ENCODE assay signal across 9 cellular contexts in the genomic region with DNA sequence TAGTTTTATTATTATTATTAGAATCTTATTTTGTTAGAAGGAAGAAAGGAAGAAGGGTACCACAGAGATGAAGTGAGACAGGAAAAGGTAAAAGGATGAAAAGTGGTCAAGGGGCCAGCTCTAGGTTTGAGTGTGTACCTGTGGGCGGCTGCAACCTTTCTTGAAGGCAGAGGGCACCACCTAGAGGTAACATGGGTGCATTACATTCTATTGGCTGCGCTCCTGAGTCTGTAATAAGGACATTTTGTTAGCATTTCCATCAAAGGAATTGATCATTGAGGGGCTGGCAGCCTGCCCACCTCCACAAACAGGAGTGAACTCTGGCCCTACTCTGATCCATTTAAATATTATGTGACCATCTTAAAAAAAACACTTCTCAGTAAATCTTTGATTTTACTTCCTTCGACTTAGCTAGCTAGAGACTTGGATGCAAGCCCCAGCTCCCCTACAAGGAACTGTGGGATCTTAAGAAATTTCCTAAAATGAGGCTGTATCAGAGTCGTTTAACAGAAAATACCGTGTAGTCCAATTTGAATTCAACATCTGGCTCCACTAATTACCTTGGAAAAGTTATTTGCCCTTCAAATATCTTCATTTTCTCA.
A peak's percentile ranks its signal among the peaks of the same experiment; 100 is the strongest.
DNase-seq lines count a peak whose midpoint lies in the region; ATAC-seq, FAIRE-seq and TF ChIP-seq lines count a peak whose summit lies in the region.
"Had no signal": no experiment of that assay in that cellular context is flagged by ENCODE, and none has a peak within 500 bp of the region (broad histone marks: within the 10 kb centered on the region; RNA-seq: fewer than 3 reads in every experiment).

No MANE protein-coding gene starts in this region.

- TF ChIP-seq POLR2A in GM12878 (IDR thresholded peaks at IDR 0.05; ENCODE audit: low read depth, low read length) = no peak

- H3K27me3 Mint-ChIP-seq in stimulated activated naive CD8-positive, alpha-beta T cell treated with anti-CD3 and anti-CD28 coated beads, Interleukin-15, amount 100 ng/mL, for 72 hours = no peaks in the 10 kb centered on the region

- no peaks in the 10 kb centered on the region for H3K9me3 ChIP-seq in GM12878 (replicated peaks; ENCODE audit: control insufficient read depth, insufficient read depth, low read length)
- H3K9me3 ChIP-seq: BLaER1 treated with 17β-estradiol and CSF1 and Interleukin-3, amounts not matched to agents 10 nM and 100 nM had no signal

- H3K79me2 ChIP-seq in GM12878 (ENCODE audit: control insufficient read depth, insufficient read depth, low read length) = no peaks in the 10 kb centered on the region

- no peak for TF ChIP-seq EP300 in GM12878 (IDR thresholded peaks at IDR 0.05; ENCODE audit: borderline replicate concordance in 1 of 2, control insufficient read depth in 1 of 2, low read depth in 2 of 2, low read length in 2 of 2)

- SMC1A ChIA-PET in GM12878 (lab: Charles Lee; ENCODE audit: uncharacterized antibody, unreplicated experiment) = interaction anchor here (0.7 to 2.3 kb wide), 10 partner anchors 9 to 1188 kb away, joined by 3 to 7 read pairs (median 4); no protein-coding TSS in a partner anchor

- no peaks in the 10 kb centered on the region for H4K20me1 ChIP-seq in GM12878 (ENCODE audit: control insufficient read depth, insufficient read depth)
- H4K20me1 ChIP-seq: BLaER1 treated with 17β-estradiol and CSF1 and Interleukin-3, amounts not matched to agents 10 nM and 100 nM had no signal

- H3K4me1 Mint-ChIP-seq in stimulated activated naive CD8-positive, alpha-beta T cell treated with anti-CD3 and anti-CD28 coated beads, Interleukin-15, amount 100 ng/mL, for 72 hours = no peaks in the 10 kb centered on the region

- FAIRE-seq in GM12878 (lab: Jason Lieb, UNC) = peak; percentile 78
- peak; percentile 80 for FAIRE-seq in islet of Langerhans (lab: Jason Lieb, UNC)

- ATAC-seq in GM19397 (IDR thresholded peaks at IDR 0.05; ENCODE audit: unreplicated experiment) (peak; percentile 97), HG03280 (IDR thresholded peaks at IDR 0.05; ENCODE audit: unreplicated experiment) (peak; percentile 91), GM12878 (peak; percentile 97)
- peak; percentile 71 for ATAC-seq in stimulated activated naive CD8-positive, alpha-beta T cell treated with anti-CD3 and anti-CD28 coated beads, Interleukin-15, amount 100 ng/mL, for 72 hours

- H3K4me3 ChIP-seq in GM12878 = no peak overlapping the region
- H3K4me3 ChIP-seq: BLaER1 treated with 17β-estradiol and CSF1 and Interleukin-3, amounts not matched to agents 10 nM and 100 nM had no signal

- H3K9ac ChIP-seq in GM12878 (ENCODE audit: control insufficient read depth, insufficient read depth, low read length) = no peak overlapping the region
- H3K9ac ChIP-seq: BLaER1 treated with 17β-estradiol and CSF1 and Interleukin-3, amounts not matched to agents 10 nM and 100 nM had no signal

- BruUV-seq in GM12878 (replicated peaks; lab: Mats Ljungman, UMichigan) = no TSS peak

- POLR2A ChIA-PET in GM12878 (lab: Charles Lee) = no interaction called here

- no peak overlapping the region for H3K27ac ChIP-seq in GM12878 (ENCODE audit: control insufficient read depth, insufficient read depth)
- H3K27ac ChIP-seq: BLaER1 treated with 17β-estradiol and CSF1 and Interleukin-3, amounts not matched to agents 10 nM and 100 nM had no signal

- H3K4me2 ChIP-seq in GM12878 (ENCODE audit: control insufficient read depth, insufficient read depth) = no peak overlapping the region
- H3K4me2 ChIP-seq: BLaER1 treated with 17β-estradiol and CSF1 and Interleukin-3, amounts not matched to agents 10 nM and 100 nM had no signal

- in situ Hi-C loops in GM12878 (cut with MboI) = loop anchor here (5.0 kb wide), 1 partner anchor 315 kb away; no protein-coding TSS in a partner anchor

- H3K9me3 Mint-ChIP-seq in stimulated activated naive CD8-positive, alpha-beta T cell treated with anti-CD3 and anti-CD28 coated beads, Interleukin-15, amount 100 ng/mL, for 72 hours = peaks cover 0 to 4% of the 10 kb centered on the region in 2 donors

- CTCF ChIA-PET in GM12878 (lab: Yijun Ruan, JAX) = interaction anchor here (0.6 to 6.4 kb wide), 18 partner anchors 11 to 1188 kb away, joined by 3 to 109 read pairs (median 4); no protein-coding TSS in a partner anchor

- H3K27ac Mint-ChIP-seq in stimulated activated naive CD8-positive, alpha-beta T cell treated with anti-CD3 and anti-CD28 coated beads, Interleukin-15, amount 100 ng/mL, for 72 hours = no peak overlapping the region

- no peak overlapping the region for H3K4me3 Mint-ChIP-seq in stimulated activated naive CD8-positive, alpha-beta T cell treated with anti-CD3 and anti-CD28 coated beads, Interleukin-15, amount 100 ng/mL, for 72 hours

- no peaks in the 10 kb centered on the region for H3K36me3 ChIP-seq in GM12878 (ENCODE audit: control insufficient read depth in 2 of 2, insufficient read depth in 2 of 2, low read length in 1 of 2)
- H3K36me3 ChIP-seq: BLaER1 treated with 17β-estradiol and CSF1 and Interleukin-3, amounts not matched to agents 10 nM and 100 nM had no signal

- RAD21 ChIA-PET in GM12878 (lab: Charles Lee; ENCODE audit: unreplicated experiment) = interaction anchor here (1.0 to 2.1 kb wide), 4 partner anchors 29 to 495 kb away, joined by 3 to 5 read pairs (median 4); no protein-coding TSS in a partner anchor

- 20% methylated on average over 5 of the region's 5 CpGs for WGBS in GM12878 (ENCODE audit: insufficient coverage, insufficient replicate concordance, low lambda C conversion rate, missing lambda C conversion rate)

- TF ChIP-seq CTCF in GM12878 (IDR thresholded peaks at IDR 0.05 in 2 of 3, conservative IDR thresholded peaks at IDR 0.05 in 1 of 3; ENCODE audit: control insufficient read depth in 2 of 3, extremely low read depth in 1 of 3, insufficient read depth in 1 of 3, low read depth in 3 of 3, low read length in 3 of 3) = peak; percentile 73 to 79 (median 78)

- intact Hi-C loops in GM12878 (cut with micrococcal nuclease; ENCODE audit: unreplicated experiment) = loop anchor here (1.0 to 10.0 kb wide), 3 partner anchors 77 to 408 kb away; no protein-coding TSS in a partner anchor

- no peak overlapping the region for H2AFZ ChIP-seq in GM12878 (ENCODE audit: control insufficient read depth, low read depth, low read length)

- peak; percentile 86 for TF ChIP-seq RAD21 in GM12878 (IDR thresholded peaks at IDR 0.05; ENCODE audit: insufficient read depth, low read depth, low read length)

- DNase-seq in NCI-H1436 (lab: John Stamatoyannopoulos, UW) (peak; percentile 39), NCI-H1436 treated with DMSO at 0.1 percent for 48 hours (lab: John Stamatoyannopoulos, UW) (no peak), NCI-H69 (lab: John Stamatoyannopoulos, UW) (peak; percentile 67), GM12878 (ENCODE audit: low read depth, low spot score) (no peak)
- DNase-seq in stimulated activated naive CD8-positive, alpha-beta T cell treated with anti-CD3 and anti-CD28 coated beads, Interleukin-15, amount 100 ng/mL, for 72 hours = peak; percentile 33 to 42

- no peaks in the 10 kb centered on the region for H3K27me3 ChIP-seq in GM12878 (replicated peaks in 1 of 2; ENCODE audit: control insufficient read depth in 2 of 2, insufficient read depth in 2 of 2, low read length in 1 of 2)
- H3K27me3 ChIP-seq: BLaER1 treated with 17β-estradiol and CSF1 and Interleukin-3, amounts not matched to agents 10 nM and 100 nM had no signal

- no peaks in the 10 kb centered on the region for H3K4me1 ChIP-seq in GM12878 (ENCODE audit: control insufficient read depth, insufficient read depth, low read length)
- H3K4me1 ChIP-seq: BLaER1 treated with 17β-estradiol and CSF1 and Interleukin-3, amounts not matched to agents 10 nM and 100 nM had no signal

TF ChIP-seq in GM12878, 131 proteins besides CTCF, POLR2A, EP300 and RAD21:
- TF ChIP-seq ATF3 (IDR thresholded peaks at IDR 0.05; ENCODE audit: borderline replicate concordance, extremely low read depth, low read depth, low read length) = no peak
- peak; percentile 51 for TF ChIP-seq RUNX3 (IDR thresholded peaks at IDR 0.05; ENCODE audit: low read length)
- peak; percentile 62 for TF ChIP-seq SMC3 (IDR thresholded peaks at IDR 0.05; ENCODE audit: borderline replicate concordance, low read length)
- peak in 1 of 2 experiments; percentile 71; a peak in 2 of 3 replicates for TF ChIP-seq EGR1 (IDR thresholded peaks at IDR 0.05; ENCODE audit: borderline replicate concordance in 1 of 2, low read depth in 2 of 2, low read length in 2 of 2)
- TF ChIP-seq IRF4 (IDR thresholded peaks at IDR 0.05; ENCODE audit: low read depth, low read length) = peak; percentile 68
- TF ChIP-seq JUNB (IDR thresholded peaks at IDR 0.05) = peak; percentile 39; the same call in 1 of the 2 replicates
TF ChIP-seq in GM12878: peak in this region for 5.

Comparison
In these comparisons a context has a peak if more than half of its experiments do, and no peak if none do; other contexts are left out.
1. DNase-seq: peak in NCI-H1436 (single experiment), NCI-H69 (single experiment) and stimulated activated naive CD8-positive, alpha-beta T cell treated with anti-CD3 and anti-CD28 coated beads, Interleukin-15, amount 100 ng/mL, for 72 hours (2 of 2); none in NCI-H1436 treated with DMSO at 0.1 percent for 48 hours (single experiment) and GM12878 (single experiment).
2. Peak in every context shown above with its lines, with median percentiles within 50 percentile points of each other: ATAC-seq.